In the genomic region with DNA sequence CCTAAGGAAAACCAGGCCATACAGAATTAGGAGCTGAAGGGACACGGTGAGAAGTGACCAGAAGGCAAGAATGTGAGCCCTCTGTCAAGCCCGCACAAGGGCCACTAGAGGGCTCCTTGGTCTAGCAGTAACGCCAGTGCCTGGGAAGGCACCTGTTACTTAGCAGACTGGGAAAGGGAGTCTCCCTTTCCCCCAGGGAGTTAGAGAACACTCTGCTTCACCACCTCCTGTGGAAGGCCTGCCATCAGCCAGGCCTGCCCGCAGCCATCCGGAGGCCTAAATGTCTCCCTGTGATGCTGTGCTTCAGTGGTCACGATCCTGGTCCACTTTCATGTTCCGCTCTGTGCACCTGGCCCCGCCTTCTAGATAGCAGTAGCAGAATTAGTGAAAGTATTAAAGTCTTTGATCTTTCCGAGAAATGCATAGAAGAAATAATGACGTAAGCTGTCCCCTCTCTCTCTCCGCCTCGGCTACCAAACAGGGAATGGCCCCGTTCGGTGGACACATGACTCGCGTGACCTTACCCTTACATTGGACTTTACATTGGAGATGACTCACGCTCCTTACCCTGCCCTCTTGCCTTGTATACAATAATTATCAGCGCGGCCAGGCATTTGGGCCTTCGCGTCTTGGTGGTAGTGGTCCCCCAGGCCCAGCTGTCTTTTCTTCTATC, we compare ENCODE assay signal across 9 cellular contexts. TPM values are rescaled to one million over a fixed set of nuclear protein-coding genes. Genes with fewer than 3 reads are reported as not detected.
DNase-seq lines count a peak whose midpoint lies in the region; ATAC-seq, FAIRE-seq and TF ChIP-seq lines count a peak whose summit lies in the region.
"Had no signal": no experiment of that assay in that cellular context is flagged by ENCODE, and none has a peak within 500 bp of the region (broad histone marks: within the 10 kb centered on the region; RNA-seq: fewer than 3 reads in every experiment).

No MANE protein-coding gene starts in this region.

- no peaks in the 10 kb centered on the region for H3K79me2 ChIP-seq in H1 (ENCODE audit: control insufficient read depth in 1 of 2, insufficient read depth in 2 of 2, low read length in 2 of 2)

- no peak overlapping the region for H3K4me2 ChIP-seq in H1 (ENCODE audit: insufficient read depth in 1 of 2, low read depth in 2 of 2, low read length in 2 of 2)

- H3K36me3 ChIP-seq in MG63 (no peaks in the 10 kb centered on the region), H1 (ENCODE audit: control insufficient read depth in 2 of 4, insufficient read depth in 4 of 4, low read length in 3 of 4) (no peaks in the 10 kb centered on the region)

- H3K9ac ChIP-seq in H1 (replicated peaks in 1 of 4; ENCODE audit: extremely low read depth in 1 of 4, low read depth in 3 of 4, low read length in 3 of 4) = no peak overlapping the region

- no peaks in the 10 kb centered on the region for H4K20me1 ChIP-seq in H1 (replicated peaks in 1 of 2; ENCODE audit: control insufficient read depth in 1 of 2, insufficient read depth in 2 of 2, low read length in 2 of 2)

- TF ChIP-seq RAD21 in H1 (IDR thresholded peaks at IDR 0.05 in 1 of 2, conservative IDR thresholded peaks at IDR 0.05 in 1 of 2; ENCODE audit: low read depth in 2 of 2, low read length in 2 of 2) = peak; percentile 75 to 78

- no peaks in the 10 kb centered on the region for H3K23me2 ChIP-seq in H1 (ENCODE audit: low read depth, low read length)

- TF ChIP-seq CTCF in H1 (IDR thresholded peaks at IDR 0.05; ENCODE audit: control extremely low read depth in 1 of 3, insufficient read depth in 1 of 3, low read depth in 1 of 3, low read length in 3 of 3) = peak; percentile 72 to 76 (median 73)

- no peak overlapping the region for H3K27ac ChIP-seq in H1 (ENCODE audit: low read depth, low read length)

- H3K27me3 ChIP-seq in MG63 (peaks cover 2% of the 10 kb centered on the region; the same call in 1 of the 2 replicates), H1 (replicated peaks in 1 of 4; ENCODE audit: control insufficient read depth in 3 of 4, extremely low read depth in 1 of 4, insufficient read depth in 3 of 4, low read length in 3 of 4) (no peaks in the 10 kb centered on the region; a peak in 1 of 7 replicates)

- H4K8ac ChIP-seq in H1 (ENCODE audit: extremely low read depth, insufficient read depth, low read length) = no peak overlapping the region

- CTCF ChIA-PET in H1 (lab: Charles Lee; ENCODE audit: partially characterized antibody) = interaction anchor here (0.7 to 10.9 kb wide), 25 partner anchors 10 to 221 kb away, joined by 3 to 97 read pairs (median 4); a partner anchor contains a TSS

- H2BK12ac ChIP-seq in H1 (ENCODE audit: low read depth, low read length) = no peak overlapping the region

- no peak for TF ChIP-seq EP300 in H1 (IDR thresholded peaks at IDR 0.05; ENCODE audit: borderline replicate concordance in 1 of 2, low read depth in 2 of 2, low read length in 2 of 2)

- H2BK20ac ChIP-seq in H1 (ENCODE audit: low read length) = no peak overlapping the region

- no peak overlapping the region for H3K23ac ChIP-seq in H1 (ENCODE audit: insufficient read length)

- H2BK120ac ChIP-seq in H1 (replicated peaks; ENCODE audit: low read depth, low read length) = no peak overlapping the region

- H3K9me3 ChIP-seq in MG63 (0 out of 2 replicates have a peak, but pooled peaks cover 2% of the 10 kb centered on the region), H1 (ENCODE audit: insufficient read depth in 2 of 2, low read depth in 1 of 2, low read length in 1 of 2) (peaks cover 0 to 4% of the 10 kb centered on the region in 2 experiments; a peak in 1 of 4 replicates)

- no peak overlapping the region for H3K18ac ChIP-seq in H1 (ENCODE audit: extremely low read depth, low read length)

- no peaks in the 10 kb centered on the region for H3K79me1 ChIP-seq in H1 (ENCODE audit: low read depth, low read length)

- no peak overlapping the region for H2AK5ac ChIP-seq in H1 (ENCODE audit: low read depth, low read length)

- H4K91ac ChIP-seq in H1 (replicated peaks; ENCODE audit: insufficient read length, low read length) = no peak overlapping the region

- H3K4ac ChIP-seq in H1 (replicated peaks; ENCODE audit: insufficient read length, low read depth, low read length) = no peak overlapping the region

- no peak overlapping the region for H3K4me3 ChIP-seq in MG63
- no peak overlapping the region for H3K4me3 ChIP-seq in H1 (ENCODE audit: extremely low read depth in 1 of 4, insufficient read depth in 2 of 4, low read depth in 3 of 4, low read length in 4 of 4)

- H2BK5ac ChIP-seq in H1 (ENCODE audit: low read depth, low read length) = no peak overlapping the region

- no peak overlapping the region for H3K56ac ChIP-seq in H1 (replicated peaks; ENCODE audit: insufficient read length, low read depth, low read length)

- no peak overlapping the region for H2BK15ac ChIP-seq in H1 (ENCODE audit: low read length)

- peak; percentile 39 for DNase-seq in NCI-H2029 (lab: John Stamatoyannopoulos, UW)
- no peak for DNase-seq in NCI-H2029 treated with DMSO at 0.1 percent for 48 hours (lab: John Stamatoyannopoulos, UW)
- DNase-seq in MG63 = peak; percentile 34
- DNase-seq in SK-N-DZ (ENCODE audit: low spot score) = peak; percentile 69
- DNase-seq in H1 (ENCODE audit: low read depth in 1 of 2, low spot score in 2 of 2) = no peak
- peak; percentile 63 for DNase-seq in mucosa of gallbladder (ENCODE audit: low spot score)
- DNase-seq in AG08395 (ENCODE audit: low spot score) = no peak

- no peak for ATAC-seq in HG03521 (IDR thresholded peaks at IDR 0.05; ENCODE audit: unreplicated experiment)

- peaks cover 0 to 3% (median 0%) of the 10 kb centered on the region in 4 experiments; a peak in 1 of 7 replicates for H3K4me1 ChIP-seq in H1 (replicated peaks in 1 of 4; ENCODE audit: control insufficient read depth in 3 of 4, insufficient read depth in 4 of 4, low read length in 3 of 4)

- H2AFZ ChIP-seq in H1 (ENCODE audit: low read length) = no peak overlapping the region

- H3K14ac ChIP-seq in H1 (ENCODE audit: insufficient read length) = no peak overlapping the region

- POLR2A ChIA-PET in H1 (lab: Charles Lee; ENCODE audit: partially characterized antibody) = interaction anchor here (1.0 to 3.9 kb wide), 6 partner anchors 11 to 55 kb away, joined by 3 to 35 read pairs (median 4); a partner anchor contains a TSS

- no peak for TF ChIP-seq POLR2A in H1 (IDR thresholded peaks at IDR 0.05; ENCODE audit: control extremely low read depth in 1 of 2, low read depth in 2 of 2, low read length in 2 of 2)

- 71% methylated on average over 21 of the region's 21 CpGs; no CpG with 5 or more reads in 1 of the 2 experiments for WGBS in H1 (ENCODE audit: extremely low coverage in 1 of 2, insufficient coverage in 1 of 2, insufficient read length in 1 of 2, insufficient replicate concordance in 2 of 2, low coverage in 1 of 2, low lambda C conversion rate in 2 of 2, missing lambda C conversion rate in 1 of 2), 2 experiments

- FAIRE-seq in H1 (lab: Jason Lieb, UNC) = peak; percentile 7

- H4K5ac ChIP-seq in H1 (ENCODE audit: insufficient read length, low read depth, low read length) = no peak overlapping the region

RNA-seq across cellular contexts. Expression of a gene that starts 10.7 kb away (rescaled TPM):
- total RNA-seq in MG63 (2014; rRNA removed; shearing (Covaris generic); ENCODE audit: low replicate concordance) = 280 and 743 TPM in 2 replicates
- polyA plus RNA-seq in SK-N-DZ (2014; cell fraction: cytosol; rRNA removed) = 770 and 836 TPM in 2 replicates
- 584 and 761 TPM in 2 replicates for polyA plus RNA-seq in SK-N-DZ (2014; cell fraction: nucleus; rRNA removed)
- total RNA-seq in H1 (2021; fragmentation: NEBNext Ultra II Directional; extraction: Animal tissue kit (Norgen Biotek cat#: 25700)) = 1,454 and 1,516 TPM in 2 replicates
- polyA plus RNA-seq in H1 (2011; rRNA removed) = 3,329 and 3,697 TPM in 2 replicates
- 2,378 TPM for polyA plus RNA-seq in H1 (2011; cell fraction: cytosol; rRNA removed)
- 2,569 TPM for polyA plus RNA-seq in H1 (2011; cell fraction: nucleus; rRNA removed)
- 1,993 to 2,737 TPM (median 2,451 TPM) in 4 replicates for polyA plus RNA-seq in H1 (2012, experiment 1 of 2)
- polyA plus RNA-seq in H1 (2012, experiment 2 of 2) = 3,069 TPM
- polyA plus RNA-seq in H1 (2013, experiment 1 of 2) = 1,370 TPM
- 1,386 TPM for polyA plus RNA-seq in H1 (2013, experiment 2 of 2)
- 842 and 1,024 TPM in 2 replicates for polyA minus RNA-seq in H1 (2011; rRNA and poly(A)+ RNA removed)
- polyA minus RNA-seq in H1 (2011; cell fraction: cytosol; rRNA and poly(A)+ RNA removed) = 714 TPM
- 749 TPM for polyA minus RNA-seq in H1 (2011; cell fraction: nucleus; rRNA and poly(A)+ RNA removed)
- total RNA-seq in mucosa of gallbladder = 1,142 TPM

RNA-seq across cellular contexts. Expression of a gene that starts 33.9 kb away (rescaled TPM):
- 274 and 469 TPM in 2 replicates for total RNA-seq in MG63 (2014; rRNA removed; shearing (Covaris generic); ENCODE audit: low replicate concordance)
- polyA plus RNA-seq in SK-N-DZ (2014; cell fraction: cytosol; rRNA removed) = 395 and 424 TPM in 2 replicates
- polyA plus RNA-seq in SK-N-DZ (2014; cell fraction: nucleus; rRNA removed) = 612 and 857 TPM in 2 replicates
- total RNA-seq in H1 (2021; fragmentation: NEBNext Ultra II Directional; extraction: Animal tissue kit (Norgen Biotek cat#: 25700)) = 131 TPM in 2 replicates
- 125 and 192 TPM in 2 replicates for polyA plus RNA-seq in H1 (2011; rRNA removed)
- 152 TPM for polyA plus RNA-seq in H1 (2011; cell fraction: cytosol; rRNA removed)
- 304 TPM for polyA plus RNA-seq in H1 (2011; cell fraction: nucleus; rRNA removed)
- polyA plus RNA-seq in H1 (2012, experiment 1 of 2) = 89.8 to 192 TPM (median 174 TPM) in 4 replicates
- 101 TPM for polyA plus RNA-seq in H1 (2012, experiment 2 of 2)
- 72.0 TPM for polyA plus RNA-seq in H1 (2013, experiment 1 of 2)
- polyA plus RNA-seq in H1 (2013, experiment 2 of 2) = 62.7 TPM
- polyA minus RNA-seq in H1 (2011; rRNA and poly(A)+ RNA removed) = 60.2 and 75.0 TPM in 2 replicates
- polyA minus RNA-seq in H1 (2011; cell fraction: cytosol; rRNA and poly(A)+ RNA removed) = 98.5 TPM
- polyA minus RNA-seq in H1 (2011; cell fraction: nucleus; rRNA and poly(A)+ RNA removed) = 80.7 TPM
- total RNA-seq in mucosa of gallbladder = 202 TPM

RNA-seq across cellular contexts. Expression of a gene that starts 49.6 kb away (rescaled TPM):
- not detected in 2 replicates for total RNA-seq in MG63 (2014; rRNA removed; shearing (Covaris generic); ENCODE audit: low replicate concordance)
- polyA plus RNA-seq in SK-N-DZ (2014; cell fraction: cytosol; rRNA removed) = not detected in 2 replicates
- not detected in 2 replicates for polyA plus RNA-seq in SK-N-DZ (2014; cell fraction: nucleus; rRNA removed)
- not detected in 2 replicates for total RNA-seq in H1 (2021; fragmentation: NEBNext Ultra II Directional; extraction: Animal tissue kit (Norgen Biotek cat#: 25700))
- polyA plus RNA-seq in H1 (2011; rRNA removed) = not detected in 2 replicates
- polyA plus RNA-seq in H1 (2011; cell fraction: cytosol; rRNA removed) = not detected
- polyA plus RNA-seq in H1 (2011; cell fraction: nucleus; rRNA removed) = not detected
- polyA plus RNA-seq in H1 (2012, experiment 1 of 2) = not detected in 4 replicates
- polyA plus RNA-seq in H1 (2012, experiment 2 of 2) = not detected
- polyA plus RNA-seq in H1 (2013, experiment 1 of 2) = not detected
- not detected for polyA plus RNA-seq in H1 (2013, experiment 2 of 2)
- polyA minus RNA-seq in H1 (2011; rRNA and poly(A)+ RNA removed) = not detected in 2 replicates
- polyA minus RNA-seq in H1 (2011; cell fraction: cytosol; rRNA and poly(A)+ RNA removed) = not detected
- not detected for polyA minus RNA-seq in H1 (2011; cell fraction: nucleus; rRNA and poly(A)+ RNA removed)
- total RNA-seq in mucosa of gallbladder = not detected
- total RNA-seq: CD4-positive, alpha-beta memory T cell had no signal
- polyA plus RNA-seq: CD4-positive, alpha-beta memory T cell had no signal

RNA-seq across cellular contexts. Expression of a gene that starts 56.9 kb away (rescaled TPM):
- total RNA-seq in MG63 (2014; rRNA removed; shearing (Covaris generic); ENCODE audit: low replicate concordance) = 15.0 TPM in 1 of 2 replicates, not detected in the other
- polyA plus RNA-seq in SK-N-DZ (2014; cell fraction: cytosol; rRNA removed) = 0.53 and 3.9 TPM in 2 replicates
- 7.1 and 8.2 TPM in 2 replicates for polyA plus RNA-seq in SK-N-DZ (2014; cell fraction: nucleus; rRNA removed)
- total RNA-seq in H1 (2021; fragmentation: NEBNext Ultra II Directional; extraction: Animal tissue kit (Norgen Biotek cat#: 25700)) = 8.3 and 8.9 TPM in 2 replicates
- 7.2 and 11.0 TPM in 2 replicates for polyA plus RNA-seq in H1 (2011; rRNA removed)
- 6.0 TPM for polyA plus RNA-seq in H1 (2011; cell fraction: cytosol; rRNA removed)
- polyA plus RNA-seq in H1 (2011; cell fraction: nucleus; rRNA removed) = 11.8 TPM
- 4.1 to 12.0 TPM (median 10.6 TPM) in 4 replicates for polyA plus RNA-seq in H1 (2012, experiment 1 of 2)
- 8.1 TPM for polyA plus RNA-seq in H1 (2012, experiment 2 of 2)
- polyA plus RNA-seq in H1 (2013, experiment 1 of 2) = 4.7 TPM
- 4.5 TPM for polyA plus RNA-seq in H1 (2013, experiment 2 of 2)
- polyA minus RNA-seq in H1 (2011; rRNA and poly(A)+ RNA removed) = 1.5 and 1.6 TPM in 2 replicates
- polyA minus RNA-seq in H1 (2011; cell fraction: cytosol; rRNA and poly(A)+ RNA removed) = 2.3 TPM
- 6.0 TPM for polyA minus RNA-seq in H1 (2011; cell fraction: nucleus; rRNA and poly(A)+ RNA removed)
- 17.8 TPM for total RNA-seq in mucosa of gallbladder

Comparison
In these comparisons a context has a peak if more than half of its experiments do, and no peak if none do; other contexts are left out.
1. DNase-seq: peak in NCI-H2029 (single experiment), MG63 (single experiment), SK-N-DZ (single experiment) and mucosa of gallbladder (single experiment); none in NCI-H2029 treated with DMSO at 0.1 percent for 48 hours (single experiment), H1 (0 of 2) and AG08395 (single experiment).